Comparison of ENCODE assay signal across 1 cellular context in the genomic region with DNA sequence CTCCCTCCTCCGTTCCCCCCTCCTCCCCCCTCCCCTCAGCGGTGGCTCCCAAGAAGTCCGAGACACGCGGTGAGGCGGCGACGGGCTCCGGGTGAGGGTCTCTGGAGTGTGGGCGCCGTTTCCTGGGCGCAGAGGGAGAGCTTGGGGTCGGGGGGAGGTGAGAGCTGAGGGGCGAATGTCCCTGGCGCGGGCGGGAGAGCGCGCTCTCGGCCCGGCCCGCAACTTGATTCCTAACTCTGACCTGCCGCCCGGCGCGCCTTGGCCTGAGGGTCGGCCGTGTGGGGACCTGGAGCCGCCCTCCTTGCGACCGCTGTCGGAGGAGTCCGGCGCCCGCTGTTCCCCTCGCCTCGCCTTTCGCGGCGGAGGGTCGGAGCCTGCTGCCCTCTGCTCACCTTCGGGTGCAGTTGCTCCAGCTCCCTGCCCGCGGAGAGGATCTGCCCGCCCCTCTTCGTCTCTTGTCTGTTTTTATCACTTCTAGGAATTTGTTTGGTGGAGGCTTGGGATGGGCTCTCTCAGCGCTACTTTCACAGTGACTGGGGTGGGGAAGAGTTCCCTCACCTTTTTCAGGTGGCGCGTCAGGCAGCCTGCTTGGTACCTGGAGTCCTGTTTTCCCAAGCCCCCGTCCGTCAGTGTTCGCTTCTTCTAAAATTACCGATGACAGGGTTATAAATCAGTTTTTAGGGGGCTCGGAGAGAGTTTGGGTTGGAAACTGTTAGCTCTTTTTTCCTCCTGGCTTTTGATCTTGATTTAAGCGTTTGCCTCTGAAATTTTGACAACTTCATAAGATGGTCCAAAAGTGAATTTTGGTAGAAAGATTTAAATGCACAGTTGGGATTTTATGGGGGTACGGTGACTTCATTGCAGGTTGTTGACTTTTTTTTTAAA.
TF ChIP-seq lines count a peak whose summit lies in the region.

No MANE protein-coding gene starts in this region.

TF ChIP-seq in WTC11, 78 proteins besides CTCF, POLR2A, EP300 and RAD21 (continued from another document):
- TF ChIP-seq, protein P1, sequence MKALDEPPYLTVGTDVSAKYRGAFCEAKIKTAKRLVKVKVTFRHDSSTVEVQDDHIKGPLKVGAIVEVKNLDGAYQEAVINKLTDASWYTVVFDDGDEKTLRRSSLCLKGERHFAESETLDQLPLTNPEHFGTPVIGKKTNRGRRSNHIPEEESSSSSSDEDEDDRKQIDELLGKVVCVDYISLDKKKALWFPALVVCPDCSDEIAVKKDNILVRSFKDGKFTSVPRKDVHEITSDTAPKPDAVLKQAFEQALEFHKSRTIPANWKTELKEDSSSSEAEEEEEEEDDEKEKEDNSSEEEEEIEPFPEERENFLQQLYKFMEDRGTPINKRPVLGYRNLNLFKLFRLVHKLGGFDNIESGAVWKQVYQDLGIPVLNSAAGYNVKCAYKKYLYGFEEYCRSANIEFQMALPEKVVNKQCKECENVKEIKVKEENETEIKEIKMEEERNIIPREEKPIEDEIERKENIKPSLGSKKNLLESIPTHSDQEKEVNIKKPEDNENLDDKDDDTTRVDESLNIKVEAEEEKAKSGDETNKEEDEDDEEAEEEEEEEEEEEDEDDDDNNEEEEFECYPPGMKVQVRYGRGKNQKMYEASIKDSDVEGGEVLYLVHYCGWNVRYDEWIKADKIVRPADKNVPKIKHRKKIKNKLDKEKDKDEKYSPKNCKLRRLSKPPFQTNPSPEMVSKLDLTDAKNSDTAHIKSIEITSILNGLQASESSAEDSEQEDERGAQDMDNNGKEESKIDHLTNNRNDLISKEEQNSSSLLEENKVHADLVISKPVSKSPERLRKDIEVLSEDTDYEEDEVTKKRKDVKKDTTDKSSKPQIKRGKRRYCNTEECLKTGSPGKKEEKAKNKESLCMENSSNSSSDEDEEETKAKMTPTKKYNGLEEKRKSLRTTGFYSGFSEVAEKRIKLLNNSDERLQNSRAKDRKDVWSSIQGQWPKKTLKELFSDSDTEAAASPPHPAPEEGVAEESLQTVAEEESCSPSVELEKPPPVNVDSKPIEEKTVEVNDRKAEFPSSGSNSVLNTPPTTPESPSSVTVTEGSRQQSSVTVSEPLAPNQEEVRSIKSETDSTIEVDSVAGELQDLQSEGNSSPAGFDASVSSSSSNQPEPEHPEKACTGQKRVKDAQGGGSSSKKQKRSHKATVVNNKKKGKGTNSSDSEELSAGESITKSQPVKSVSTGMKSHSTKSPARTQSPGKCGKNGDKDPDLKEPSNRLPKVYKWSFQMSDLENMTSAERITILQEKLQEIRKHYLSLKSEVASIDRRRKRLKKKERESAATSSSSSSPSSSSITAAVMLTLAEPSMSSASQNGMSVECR (CRISPR knock-in tag; IDR thresholded peaks at IDR 0.05; ENCODE audit: borderline replicate concordance): no peak
- TF ChIP-seq ESRRA (CRISPR knock-in tag; IDR thresholded peaks at IDR 0.05; ENCODE audit: borderline replicate concordance): 0 out of 2 replicates have a peak, but pooled peaks have one; percentile 34
- TF ChIP-seq, protein P2, sequence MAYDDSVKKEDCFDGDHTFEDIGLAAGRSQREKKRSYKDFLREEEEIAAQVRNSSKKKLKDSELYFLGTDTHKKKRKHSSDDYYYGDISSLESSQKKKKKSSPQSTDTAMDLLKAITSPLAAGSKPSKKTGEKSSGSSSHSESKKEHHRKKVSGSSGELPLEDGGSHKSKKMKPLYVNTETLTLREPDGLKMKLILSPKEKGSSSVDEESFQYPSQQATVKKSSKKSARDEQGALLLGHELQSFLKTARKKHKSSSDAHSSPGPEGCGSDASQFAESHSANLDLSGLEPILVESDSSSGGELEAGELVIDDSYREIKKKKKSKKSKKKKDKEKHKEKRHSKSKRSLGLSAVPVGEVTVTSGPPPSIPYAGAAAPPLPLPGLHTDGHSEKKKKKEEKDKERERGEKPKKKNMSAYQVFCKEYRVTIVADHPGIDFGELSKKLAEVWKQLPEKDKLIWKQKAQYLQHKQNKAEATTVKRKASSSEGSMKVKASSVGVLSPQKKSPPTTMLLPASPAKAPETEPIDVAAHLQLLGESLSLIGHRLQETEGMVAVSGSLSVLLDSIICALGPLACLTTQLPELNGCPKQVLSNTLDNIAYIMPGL (CRISPR knock-in tag; IDR thresholded peaks at IDR 0.05): peak; percentile 52; the same call in 1 of the 2 replicates
